8 cellular contexts compared by ENCODE assay signal in genomic region chr2:43174368-43175186, GRCh38. TPM values are rescaled to one million over a fixed set of nuclear protein-coding genes. Genes with fewer than 3 reads are reported as not detected.
DNase-seq lines count a peak whose midpoint lies in the region; ATAC-seq and TF ChIP-seq lines count a peak whose summit lies in the region.

No MANE protein-coding gene starts in this region.

- H3K4me1 Mint-ChIP-seq in activated naive CD8-positive, alpha-beta T cell treated with anti-CD3 and anti-CD28 coated beads, Interleukin-2, amount 50 U/mL, for 24 hours, result peaks cover 95% of the 10 kb centered on the region
- peaks cover 34% of the 10 kb centered on the region for H3K4me1 Mint-ChIP-seq in MCF 10A (ENCODE audit: insufficient read depth, unreplicated experiment)

- H3K27me3 ChIP-seq in neuron (ENCODE audit: insufficient read depth, low read length) (no peaks in the 10 kb centered on the region), upper lobe of right lung (no peaks in the 10 kb centered on the region)

- POLR2A ChIA-PET in RWPE1 (lab: Yijun Ruan, JAX; ENCODE audit: low non-redundant PET) (no interaction called here), MCF 10A (lab: Yijun Ruan, JAX) (interaction anchor here (0.6 to 12.3 kb wide), 2 partner anchors 17 to 49 kb away, joined by 4 to 329 read pairs; partner anchors contain the start of gene ZFP36L2)

- BruUV-seq in MCF 10A (replicated peaks; lab: Mats Ljungman, UMichigan), result no TSS peak

- H3K4me1 ChIP-seq in neuron (ENCODE audit: insufficient read depth, low read length) (peaks cover 24% of the 10 kb centered on the region), upper lobe of right lung (peaks cover 59% of the 10 kb centered on the region)

- H3K27ac ChIP-seq in RWPE1 (peak overlapping the region; percentile 96), upper lobe of right lung (peak overlapping the region; percentile 78)

- peak overlapping the region; percentile 63 for H3K4me3 Mint-ChIP-seq in activated naive CD8-positive, alpha-beta T cell treated with anti-CD3 and anti-CD28 coated beads, Interleukin-2, amount 50 U/mL, for 24 hours
- no peak overlapping the region for H3K4me3 Mint-ChIP-seq in MCF 10A (ENCODE audit: unreplicated experiment)

- H2AFZ ChIP-seq in neuron (ENCODE audit: low read depth, low read length), result peak overlapping the region; percentile 90

- no peaks in the 10 kb centered on the region for H3K9me3 ChIP-seq in neuron (ENCODE audit: low read length)
- H3K9me3 ChIP-seq in upper lobe of right lung, result no peaks in the 10 kb centered on the region

- in situ Hi-C loops in GM13976 (cut with MboI; ENCODE audit: low sequenced_read_pairs, unreplicated experiment), result no loop called here

- H3K36me3 ChIP-seq in neuron (ENCODE audit: insufficient read depth, low read length) (no peaks in the 10 kb centered on the region), upper lobe of right lung (no peaks in the 10 kb centered on the region)

- peak overlapping the region; percentile 37 for H3K4me3 ChIP-seq in neuron (ENCODE audit: low read length)
- H3K4me3 ChIP-seq in upper lobe of right lung, result no peak overlapping the region

- no peaks in the 10 kb centered on the region for H3K27me3 Mint-ChIP-seq in activated naive CD8-positive, alpha-beta T cell treated with anti-CD3 and anti-CD28 coated beads, Interleukin-2, amount 50 U/mL, for 24 hours
- no peaks in the 10 kb centered on the region for H3K27me3 Mint-ChIP-seq in MCF 10A (ENCODE audit: insufficient read depth, unreplicated experiment)

- peak; percentile 86 for DNase-seq in GM13976 (ENCODE audit: low spot score)
- DNase-seq in RWPE1 (ENCODE audit: low spot score), result no peak
- DNase-seq in activated naive CD8-positive, alpha-beta T cell treated with anti-CD3 and anti-CD28 coated beads, Interleukin-2, amount 50 U/mL, for 24 hours, result peak; percentile 78
- DNase-seq in upper lobe of right lung, result no peak
- DNase-seq in NCI-H2196 treated with DMSO at 0.1 percent for 48 hours (lab: John Stamatoyannopoulos, UW; ENCODE audit: unreplicated experiment), result no peak
- no peak for DNase-seq in MCF 10A (ENCODE audit: unreplicated experiment)

- H3K27ac Mint-ChIP-seq in activated naive CD8-positive, alpha-beta T cell treated with anti-CD3 and anti-CD28 coated beads, Interleukin-2, amount 50 U/mL, for 24 hours, result peak overlapping the region; percentile 92
- no peak overlapping the region for H3K27ac Mint-ChIP-seq in MCF 10A (ENCODE audit: low read depth, unreplicated experiment)

- no peaks in the 10 kb centered on the region for H3K9me3 Mint-ChIP-seq in activated naive CD8-positive, alpha-beta T cell treated with anti-CD3 and anti-CD28 coated beads, Interleukin-2, amount 50 U/mL, for 24 hours
- no peaks in the 10 kb centered on the region for H3K9me3 Mint-ChIP-seq in MCF 10A (ENCODE audit: unreplicated experiment)

- intact Hi-C loops in upper lobe of right lung (cut with DNase I) (no loop called here), MCF 10A (cut with micrococcal nuclease) (no loop called here)

- CTCF ChIA-PET in RWPE1 (lab: Yijun Ruan, JAX), result no interaction called here
- CTCF ChIA-PET in MCF 10A (lab: Yijun Ruan, JAX), result interaction anchor here (0.5 to 0.9 kb wide), 5 partner anchors 8 to 482 kb away, joined by 3 to 6 read pairs (median 5); no protein-coding TSS in a partner anchor

- no peaks in the 10 kb centered on the region for H3K36me3 Mint-ChIP-seq in activated naive CD8-positive, alpha-beta T cell treated with anti-CD3 and anti-CD28 coated beads, Interleukin-2, amount 50 U/mL, for 24 hours (ENCODE audit: low read depth)
- H3K36me3 Mint-ChIP-seq in MCF 10A (ENCODE audit: insufficient read depth, unreplicated experiment), result no peaks in the 10 kb centered on the region

- no peak for TF ChIP-seq CTCF in GM13976 (IDR thresholded peaks at IDR 0.05; ENCODE audit: borderline replicate concordance, control extremely low read depth, extremely low read depth, insufficient read depth, missing control alignments)
- no peak for TF ChIP-seq CTCF in RWPE1 (conservative IDR thresholded peaks at IDR 0.05; ENCODE audit: low read depth)
- TF ChIP-seq CTCF in upper lobe of right lung (IDR thresholded peaks at IDR 0.05), result no peak
- no peak for TF ChIP-seq CTCF in MCF 10A (IDR thresholded peaks at IDR 0.05; ENCODE audit: unreplicated experiment)

- ATAC-seq in HG02759 (IDR thresholded peaks at IDR 0.05; ENCODE audit: unreplicated experiment) (peak; percentile 82), upper lobe of right lung (peak; percentile 38)
- ATAC-seq in activated naive CD8-positive, alpha-beta T cell treated with anti-CD3 and anti-CD28 coated beads, Interleukin-2, amount 50 U/mL, for 24 hours, result peak; percentile 83

RNA-seq across cellular contexts. Expression of gene ZFP36L2, which starts 51.8 kb away (rescaled TPM):
- total RNA-seq in upper lobe of right lung (139 TPM), MCF 10A (2022) (107 and 162 TPM in 2 replicates)

Comparison
In these comparisons a context has a peak if more than half of its experiments do, and no peak if none do; other contexts are left out.
1. DNase-seq: peak in GM13976 (single experiment) and activated naive CD8-positive, alpha-beta T cell treated with anti-CD3 and anti-CD28 coated beads, Interleukin-2, amount 50 U/mL, for 24 hours (single experiment); none in RWPE1 (single experiment), upper lobe of right lung (single experiment), NCI-H2196 treated with DMSO at 0.1 percent for 48 hours (single experiment) and MCF 10A (single experiment).
2. Peak in every context shown above with its lines, with median percentiles within 50 percentile points of each other: ATAC-seq.